In genomic region chr17:40100669-40101366, GRCh38 we compare ENCODE assay signal across 8 cellular contexts. TPM values are rescaled to one million over a fixed set of nuclear protein-coding genes. Genes with fewer than 3 reads are reported as not detected.
A peak's percentile ranks its signal among the peaks of the same experiment; 100 is the strongest.
DNase-seq lines count a peak whose midpoint lies in the region; ATAC-seq, FAIRE-seq and TF ChIP-seq lines count a peak whose summit lies in the region.

No MANE protein-coding gene starts in this region.

- H3K4me1 ChIP-seq in keratinocyte (ENCODE audit: control insufficient read depth, extremely low read depth, insufficient read depth, low read length) = peaks cover 48% of the 10 kb centered on the region

- H3K27ac ChIP-seq in keratinocyte (ENCODE audit: control insufficient read depth, insufficient read depth, low read length) = peak overlapping the region; percentile 100

- DNase-seq in DMS153 (lab: John Stamatoyannopoulos, UW) (peak; percentile 95), NCI-H524 (lab: John Stamatoyannopoulos, UW) (peak; percentile 96 to 99), cerebellum (ENCODE audit: low spot score) (peak; percentile 97), keratinocyte (ENCODE audit: low read depth, low spot score) (peak; percentile 98)
- peak; percentile 95 for DNase-seq in activated CD4-positive, alpha-beta T cell treated with anti-CD3 and anti-CD28 coated beads for 36 hours
- DNase-seq in stimulated activated CD4-positive, alpha-beta T cell treated with anti-CD3 and anti-CD28 coated beads, Interleukin-12 subunit alpha, Interleukin-12 subunit beta, amount 100 ng/mL, for 24 hours (ENCODE audit: low read depth in 2 of 2) = peak; percentile 82 to 89

- intact Hi-C loops in activated CD4-positive, alpha-beta T cell treated with anti-CD3 and anti-CD28 coated beads for 36 hours (cut with DNase I, micrococcal nuclease) = loop anchor here (1.0 to 10.0 kb wide), 5 partner anchors 7 to 1588 kb away; partner anchors contain the start of genes EIF1 (in 1 of the 2), FBXL20 (in 1 of the 2), MED24 (in 1 of the 2) and MSL1 (in 1 of the 2)

- POLR2A ChIA-PET in activated CD4-positive, alpha-beta T cell treated with anti-CD3 and anti-CD28 coated beads for 36 hours (lab: Charles Lee) = interaction anchor here (0.5 to 3.6 kb wide), 7 partner anchors 11 to 240 kb away, joined by 3 to 34 read pairs (median 5); partner anchors contain the start of genes CASC3 and WIPF2

- peak overlapping the region; percentile 90 for H3K27ac Mint-ChIP-seq in activated CD4-positive, alpha-beta T cell treated with anti-CD3 and anti-CD28 coated beads for 36 hours

- H3K9me1 ChIP-seq in keratinocyte (ENCODE audit: control insufficient read depth, extremely low read depth, insufficient read depth, low read length) = no peaks in the 10 kb centered on the region

- peaks cover 12 to 22% of the 10 kb centered on the region in 2 experiments for H3K36me3 ChIP-seq in keratinocyte (ENCODE audit: control insufficient read depth in 2 of 2, extremely low read depth in 1 of 2, insufficient read depth in 2 of 2, low read length in 2 of 2)

- peaks cover 87% of the 10 kb centered on the region for H3K4me1 Mint-ChIP-seq in activated CD4-positive, alpha-beta T cell treated with anti-CD3 and anti-CD28 coated beads for 36 hours

- no peaks in the 10 kb centered on the region for H3K9me3 ChIP-seq in keratinocyte (ENCODE audit: control insufficient read depth, low read depth, low read length)

- TF ChIP-seq CTCF in keratinocyte (optimal IDR thresholded peaks at IDR 0.05 in 1 of 3, IDR thresholded peaks at IDR 0.05 in 1 of 3, conservative IDR thresholded peaks at IDR 0.05 in 1 of 3; ENCODE audit: extremely low read depth in 1 of 3, insufficient read depth in 2 of 3, low read length in 3 of 3) = no peak

- H3K9ac ChIP-seq in keratinocyte (ENCODE audit: control insufficient read depth, extremely low read depth, insufficient read depth, low read length) = peak overlapping the region; percentile 100

- H2AFZ ChIP-seq in keratinocyte (ENCODE audit: control insufficient read depth, low read length) = peak overlapping the region; percentile 42

- no peaks in the 10 kb centered on the region for H3K27me3 ChIP-seq in keratinocyte (ENCODE audit: control insufficient read depth, extremely low read depth, insufficient read depth, low read length)

- H3K9me3 Mint-ChIP-seq in activated CD4-positive, alpha-beta T cell treated with anti-CD3 and anti-CD28 coated beads for 36 hours (ENCODE audit: low read depth) = no peaks in the 10 kb centered on the region

- H3K4me3 Mint-ChIP-seq in activated CD4-positive, alpha-beta T cell treated with anti-CD3 and anti-CD28 coated beads for 36 hours = peak overlapping the region; percentile 88

- dilution Hi-C loops in keratinocyte (cut with MboI; ENCODE audit: extremely low pct_ligation_motif_present, low sequenced_read_pairs) = no loop called here

- CTCF ChIA-PET in activated CD4-positive, alpha-beta T cell treated with anti-CD3 and anti-CD28 coated beads for 36 hours (lab: Charles Lee) = interaction anchor here (0.6 to 11.1 kb wide), 11 partner anchors 11 to 120 kb away, joined by 3 to 156 read pairs (median 4); partner anchors contain the start of gene PSMD3

- peak overlapping the region; percentile 73 to 99 (median 73) for H3K4me3 ChIP-seq in keratinocyte (ENCODE audit: control insufficient read depth in 2 of 3, extremely low read depth in 1 of 3, insufficient read depth in 2 of 3, low read depth in 1 of 3, low read length in 3 of 3)

- peaks cover 26% of the 10 kb centered on the region for H3K36me3 Mint-ChIP-seq in activated CD4-positive, alpha-beta T cell treated with anti-CD3 and anti-CD28 coated beads for 36 hours (ENCODE audit: low read depth)

- H3K4me2 ChIP-seq in keratinocyte (ENCODE audit: control insufficient read depth, extremely low read depth, insufficient read depth, low read depth, low read length) = peak overlapping the region; percentile 98

- FAIRE-seq in keratinocyte (lab: Jason Lieb, UNC) = peak; percentile 67

- peak; percentile 29 for ATAC-seq in HG03095 (IDR thresholded peaks at IDR 0.05; ENCODE audit: unreplicated experiment)
- peak; percentile 19 for ATAC-seq in activated CD4-positive, alpha-beta T cell treated with anti-CD3 and anti-CD28 coated beads for 36 hours
- ATAC-seq in HG03469 (IDR thresholded peaks at IDR 0.05; ENCODE audit: unreplicated experiment) = no peak

- no peaks in the 10 kb centered on the region for H4K20me1 ChIP-seq in keratinocyte (ENCODE audit: control insufficient read depth, extremely low read depth, insufficient read depth, low read length)

- no peaks in the 10 kb centered on the region for H3K27me3 Mint-ChIP-seq in activated CD4-positive, alpha-beta T cell treated with anti-CD3 and anti-CD28 coated beads for 36 hours

- H3K79me2 ChIP-seq in keratinocyte (ENCODE audit: control insufficient read depth, insufficient read depth, low read length) = peaks cover 13% of the 10 kb centered on the region

RNA-seq across cellular contexts. Expression of gene NR1D1, which starts 0.4 kb away (rescaled TPM):
- total RNA-seq in activated CD4-positive, alpha-beta T cell treated with anti-CD3 and anti-CD28 coated beads for 36 hours = 1 to 10 TPM; 5.2 to 5.4 TPM
- total RNA-seq in cerebellum = 0.54 TPM
- 0.46 to 7.5 TPM (median 1.0 TPM) in 3 replicates for polyA plus RNA-seq in keratinocyte
- polyA plus RNA-seq in keratinocyte (2011; ENCODE audit: low read depth) = 25.7 TPM
- polyA plus RNA-seq in keratinocyte (2011; cell fraction: cytosol; rRNA removed) = 2.4 and 5.9 TPM in 2 replicates
- 8.9 and 15.2 TPM in 2 replicates for polyA plus RNA-seq in keratinocyte (2011; cell fraction: nucleus; rRNA removed)
- 12.2 and 71.1 TPM in 2 replicates for polyA plus RNA-seq in keratinocyte (2012; ENCODE audit: low replicate concordance)
- polyA minus RNA-seq in keratinocyte = 2.1 to 31.5 TPM (median 3.6 TPM) in 3 replicates
- polyA minus RNA-seq in keratinocyte (2011; cell fraction: cytosol; rRNA and poly(A)+ RNA removed) = 7.7 TPM
- polyA minus RNA-seq in keratinocyte (2011; cell fraction: nucleus; rRNA and poly(A)+ RNA removed) = 5.7 and 10.2 TPM in 2 replicates

RNA-seq across cellular contexts. Expression of gene MSL1, which starts 21.0 kb away (rescaled TPM):
- 10 to 100 TPM; 81.7 to 89.6 TPM for total RNA-seq in activated CD4-positive, alpha-beta T cell treated with anti-CD3 and anti-CD28 coated beads for 36 hours
- total RNA-seq in cerebellum = 84.8 TPM
- polyA plus RNA-seq in keratinocyte = 41.8 to 66.8 TPM (median 56.9 TPM) in 3 replicates
- 54.9 TPM for polyA plus RNA-seq in keratinocyte (2011; ENCODE audit: low read depth)
- 31.4 and 53.5 TPM in 2 replicates for polyA plus RNA-seq in keratinocyte (2011; cell fraction: cytosol; rRNA removed)
- 106 and 140 TPM in 2 replicates for polyA plus RNA-seq in keratinocyte (2011; cell fraction: nucleus; rRNA removed)
- 42.8 and 49.4 TPM in 2 replicates for polyA plus RNA-seq in keratinocyte (2012; ENCODE audit: low replicate concordance)
- 9.9 to 38.5 TPM (median 27.3 TPM) in 3 replicates for polyA minus RNA-seq in keratinocyte
- polyA minus RNA-seq in keratinocyte (2011; cell fraction: cytosol; rRNA and poly(A)+ RNA removed) = 23.0 TPM
- polyA minus RNA-seq in keratinocyte (2011; cell fraction: nucleus; rRNA and poly(A)+ RNA removed) = 28.5 and 50.4 TPM in 2 replicates

RNA-seq across cellular contexts. Expression of gene THRA, which starts 38.1 kb away (rescaled TPM):
- 10 to 100 TPM; 12.9 to 13.1 TPM for total RNA-seq in activated CD4-positive, alpha-beta T cell treated with anti-CD3 and anti-CD28 coated beads for 36 hours
- total RNA-seq in cerebellum = 69.7 TPM
- polyA plus RNA-seq in keratinocyte = 3.3 to 5.9 TPM (median 4.5 TPM) in 3 replicates
- polyA plus RNA-seq in keratinocyte (2011; ENCODE audit: low read depth) = 2.3 TPM
- polyA plus RNA-seq in keratinocyte (2011; cell fraction: cytosol; rRNA removed) = 2.5 and 4.4 TPM in 2 replicates
- 5.2 and 5.8 TPM in 2 replicates for polyA plus RNA-seq in keratinocyte (2011; cell fraction: nucleus; rRNA removed)
- polyA plus RNA-seq in keratinocyte (2012; ENCODE audit: low replicate concordance) = 4.9 and 8.4 TPM in 2 replicates
- polyA minus RNA-seq in keratinocyte = 4.8 to 14.7 TPM (median 4.9 TPM) in 3 replicates
- polyA minus RNA-seq in keratinocyte (2011; cell fraction: cytosol; rRNA and poly(A)+ RNA removed) = 5.6 TPM
- 2.4 and 3.2 TPM in 2 replicates for polyA minus RNA-seq in keratinocyte (2011; cell fraction: nucleus; rRNA and poly(A)+ RNA removed)

RNA-seq across cellular contexts. Expression of gene CASC3, which starts 39.5 kb away (rescaled TPM):
- total RNA-seq in activated CD4-positive, alpha-beta T cell treated with anti-CD3 and anti-CD28 coated beads for 36 hours = 100 to 1,000 TPM in 1 of 2 experiments, 10 to 100 TPM in 1; 88.3 to 104 TPM
- total RNA-seq in cerebellum = 58.4 TPM
- 17.3 to 32.1 TPM (median 26.9 TPM) in 3 replicates for polyA plus RNA-seq in keratinocyte
- 37.1 TPM for polyA plus RNA-seq in keratinocyte (2011; ENCODE audit: low read depth)
- 15.8 and 24.7 TPM in 2 replicates for polyA plus RNA-seq in keratinocyte (2011; cell fraction: cytosol; rRNA removed)
- 70.6 and 74.1 TPM in 2 replicates for polyA plus RNA-seq in keratinocyte (2011; cell fraction: nucleus; rRNA removed)
- polyA plus RNA-seq in keratinocyte (2012; ENCODE audit: low replicate concordance) = 27.0 and 27.8 TPM in 2 replicates
- 12.6 to 81.1 TPM (median 23.1 TPM) in 3 replicates for polyA minus RNA-seq in keratinocyte
- 16.5 TPM for polyA minus RNA-seq in keratinocyte (2011; cell fraction: cytosol; rRNA and poly(A)+ RNA removed)
- 12.3 and 18.8 TPM in 2 replicates for polyA minus RNA-seq in keratinocyte (2011; cell fraction: nucleus; rRNA and poly(A)+ RNA removed)

RNA-seq across cellular contexts. Expression of gene MED24, which starts 46.6 kb away (rescaled TPM):
- 100 to 1,000 TPM in 1 of 2 experiments, 10 to 100 TPM in 1; 97.4 to 110 TPM for total RNA-seq in activated CD4-positive, alpha-beta T cell treated with anti-CD3 and anti-CD28 coated beads for 36 hours
- total RNA-seq in cerebellum = 75.9 TPM
- 45.3 to 77.3 TPM (median 47.2 TPM) in 3 replicates for polyA plus RNA-seq in keratinocyte
- polyA plus RNA-seq in keratinocyte (2011; ENCODE audit: low read depth) = 20.0 TPM
- polyA plus RNA-seq in keratinocyte (2011; cell fraction: cytosol; rRNA removed) = 54.1 and 62.2 TPM in 2 replicates
- polyA plus RNA-seq in keratinocyte (2011; cell fraction: nucleus; rRNA removed) = 134 and 168 TPM in 2 replicates
- 30.8 and 51.5 TPM in 2 replicates for polyA plus RNA-seq in keratinocyte (2012; ENCODE audit: low replicate concordance)
- polyA minus RNA-seq in keratinocyte = 82.2 to 244 TPM (median 85.5 TPM) in 3 replicates
- 97.8 TPM for polyA minus RNA-seq in keratinocyte (2011; cell fraction: cytosol; rRNA and poly(A)+ RNA removed)
- 89.3 and 107 TPM in 2 replicates for polyA minus RNA-seq in keratinocyte (2011; cell fraction: nucleus; rRNA and poly(A)+ RNA removed)
